8 cellular contexts compared by ENCODE assay signal in the genomic region with DNA sequence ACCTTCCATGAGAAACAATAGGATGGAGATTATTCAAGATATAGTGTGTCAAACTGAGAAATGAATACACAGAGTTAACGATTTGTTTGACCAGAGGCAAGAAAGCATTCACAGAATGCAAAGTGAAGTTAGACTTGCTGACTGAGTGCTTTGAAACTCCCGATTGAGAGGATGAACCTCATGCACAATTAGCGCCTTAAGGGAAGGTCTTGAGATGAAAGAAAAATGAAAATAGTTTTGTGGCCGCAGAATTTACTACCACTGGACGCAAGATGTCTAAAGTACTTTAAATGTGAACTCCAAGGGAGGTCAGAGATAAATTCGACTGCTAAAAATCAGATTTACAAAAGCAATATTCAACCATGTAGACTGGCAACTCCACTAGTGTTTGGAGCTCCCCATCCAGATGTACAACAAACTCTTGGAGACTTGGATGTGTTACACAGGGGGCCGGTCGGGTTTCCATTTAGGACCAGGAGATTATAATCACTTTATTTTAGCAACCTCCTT. TPM values are rescaled to one million over a fixed set of nuclear protein-coding genes. Genes with fewer than 3 reads are reported as not detected.
DNase-seq lines count a peak whose midpoint lies in the region; ATAC-seq and TF ChIP-seq lines count a peak whose summit lies in the region.

No MANE protein-coding gene starts in this region.

- peaks cover 31% of the 10 kb centered on the region for H3K79me2 ChIP-seq in osteoblast (ENCODE audit: insufficient read depth, low read length)

- POLR2A ChIA-PET in CD8-positive, alpha-beta memory T cell (lab: Charles Lee): interaction anchor here (0.8 to 2.6 kb wide), 13 partner anchors 9 to 1700 kb away, joined by 3 to 46 read pairs (median 3); a partner anchor contains a TSS

- no peak for ATAC-seq in effector memory CD8-positive, alpha-beta T cell (replicated peaks)
- ATAC-seq in GM21529 (IDR thresholded peaks at IDR 0.05; ENCODE audit: unreplicated experiment) (no peak), HG02759 (IDR thresholded peaks at IDR 0.05; ENCODE audit: unreplicated experiment) (no peak)

- H3K4me3 Mint-ChIP-seq in CD8-positive, alpha-beta memory T cell: peak overlapping the region; percentile 95 to 99 (median 97)
- peak overlapping the region; percentile 91 to 98 for H3K4me3 Mint-ChIP-seq in effector memory CD8-positive, alpha-beta T cell

- peak overlapping the region; percentile 83 for H3K27ac ChIP-seq in CD8-positive, alpha-beta memory T cell (ENCODE audit: low read depth, low read length)
- H3K27ac ChIP-seq in osteoblast (ENCODE audit: low read depth, low read length): peak overlapping the region; percentile 66

- peak overlapping the region; percentile 97 to 99 (median 98) for H3K27ac Mint-ChIP-seq in CD8-positive, alpha-beta memory T cell
- H3K27ac Mint-ChIP-seq in effector memory CD8-positive, alpha-beta T cell: peak overlapping the region; percentile 99 to 100

- peaks cover 8 to 29% (median 14%) of the 10 kb centered on the region in 3 donors for H3K36me3 Mint-ChIP-seq in CD8-positive, alpha-beta memory T cell
- H3K36me3 Mint-ChIP-seq in effector memory CD8-positive, alpha-beta T cell (ENCODE audit: insufficient read depth): peaks cover 25% of the 10 kb centered on the region

- H3K4me3 ChIP-seq in CD8-positive, alpha-beta memory T cell (ENCODE audit: low read length): peak overlapping the region; percentile 91
- H3K4me3 ChIP-seq in NT2/D1 (ENCODE audit: insufficient read length, low read depth) (peak overlapping the region; percentile 27), osteoblast (ENCODE audit: insufficient read depth, low read length) (peak overlapping the region; percentile 85)

- H3K9me3 Mint-ChIP-seq in CD8-positive, alpha-beta memory T cell: peaks cover 0 to 3% (median 0%) of the 10 kb centered on the region in 5 donors
- H3K9me3 Mint-ChIP-seq in effector memory CD8-positive, alpha-beta T cell: no peaks in the 10 kb centered on the region

- H3K9me3 ChIP-seq in CD8-positive, alpha-beta memory T cell (ENCODE audit: low read length): no peaks in the 10 kb centered on the region
- H3K9me3 ChIP-seq in NT2/D1 (ENCODE audit: insufficient read depth, low read length) (no peaks in the 10 kb centered on the region), osteoblast (ENCODE audit: low read depth, low read length) (no peaks in the 10 kb centered on the region)

- peaks cover 0 to 4% of the 10 kb centered on the region in 2 donors for H3K27me3 Mint-ChIP-seq in CD8-positive, alpha-beta memory T cell
- H3K27me3 Mint-ChIP-seq in effector memory CD8-positive, alpha-beta T cell: no peaks in the 10 kb centered on the region

- peaks cover 27% of the 10 kb centered on the region for H3K4me1 ChIP-seq in CD8-positive, alpha-beta memory T cell (ENCODE audit: insufficient read depth, low read length)
- H3K4me1 ChIP-seq in NT2/D1 (ENCODE audit: insufficient read depth, insufficient read length): no peaks in the 10 kb centered on the region
- H3K4me1 ChIP-seq in osteoblast (ENCODE audit: insufficient read depth, low read length): peaks cover 22% of the 10 kb centered on the region

- H2AFZ ChIP-seq in osteoblast (ENCODE audit: low read length): peak overlapping the region; percentile 97

- H3K9ac ChIP-seq in NT2/D1 (ENCODE audit: insufficient read length, low read depth): peak overlapping the region; percentile 71

- no peaks in the 10 kb centered on the region for H4K20me1 ChIP-seq in osteoblast (ENCODE audit: insufficient read depth, low read length)

- peaks cover 34 to 49% (median 44%) of the 10 kb centered on the region in 3 donors for H3K4me1 Mint-ChIP-seq in CD8-positive, alpha-beta memory T cell
- peaks cover 17 to 22% of the 10 kb centered on the region in 2 donors for H3K4me1 Mint-ChIP-seq in effector memory CD8-positive, alpha-beta T cell (ENCODE audit: low read depth in 2 of 2)

- no peak for DNase-seq in CD8-positive, alpha-beta memory T cell
- DNase-seq in NT2/D1 (ENCODE audit: low read depth, low spot score) (no peak), osteoblast (ENCODE audit: insufficient read length, low spot score, missing footprints) (no peak), NCI-H526 (lab: John Stamatoyannopoulos, UW) (no peak), HPDE6-E6E7 (ENCODE audit: extremely low spot score) (no peak)
- DNase-seq in effector memory CD8-positive, alpha-beta T cell: no peak

- TF ChIP-seq CTCF in osteoblast (IDR thresholded peaks at IDR 0.05; ENCODE audit: extremely low read depth, low read depth, low read length): no peak

- no peaks in the 10 kb centered on the region for H3K27me3 ChIP-seq in CD8-positive, alpha-beta memory T cell (ENCODE audit: insufficient read depth, low read length, poor library complexity, severe bottlenecking)
- no peaks in the 10 kb centered on the region for H3K27me3 ChIP-seq in NT2/D1 (ENCODE audit: insufficient read depth, insufficient read length)
- H3K27me3 ChIP-seq in osteoblast (ENCODE audit: insufficient read depth, low read length): no peaks in the 10 kb centered on the region

- H3K36me3 ChIP-seq in CD8-positive, alpha-beta memory T cell (ENCODE audit: insufficient read depth, low read length): peaks cover 6% of the 10 kb centered on the region
- H3K36me3 ChIP-seq in NT2/D1 (ENCODE audit: insufficient read depth, insufficient read length, low read length): peaks cover 15% of the 10 kb centered on the region
- H3K36me3 ChIP-seq in osteoblast (ENCODE audit: insufficient read depth, low read length): peaks cover 4% of the 10 kb centered on the region

- H3K4me2 ChIP-seq in osteoblast (ENCODE audit: insufficient read depth, low read length): peak overlapping the region; percentile 94

- CTCF ChIA-PET in CD8-positive, alpha-beta memory T cell (lab: Charles Lee): interaction anchor here (0.8 to 1.7 kb wide), 8 partner anchors 10 to 1581 kb away, joined by 3 to 7 read pairs (median 4); a partner anchor contains a TSS

RNA-seq across cellular contexts. Expression of a gene that starts 0.7 kb away (rescaled TPM):
- total RNA-seq in CD8-positive, alpha-beta memory T cell: 10 to 100 TPM; 34.6 to 36.5 TPM
- polyA plus RNA-seq in CD8-positive, alpha-beta memory T cell: 8.4 TPM
- total RNA-seq in osteoblast: 31.1 and 31.8 TPM in 2 replicates

RNA-seq across cellular contexts. Expression of a gene that starts 21.6 kb away (rescaled TPM):
- 10 to 100 TPM; 15.8 to 18.0 TPM for total RNA-seq in CD8-positive, alpha-beta memory T cell
- polyA plus RNA-seq in CD8-positive, alpha-beta memory T cell: 17.0 TPM
- 14.5 and 16.2 TPM in 2 replicates for total RNA-seq in osteoblast

RNA-seq across cellular contexts. Expression of a gene that starts 33.2 kb away (rescaled TPM):
- 100 to 1,000 TPM; 111 to 117 TPM for total RNA-seq in CD8-positive, alpha-beta memory T cell
- polyA plus RNA-seq in CD8-positive, alpha-beta memory T cell: 25.6 TPM
- 36.5 and 39.4 TPM in 2 replicates for total RNA-seq in osteoblast

Comparison
In these comparisons a context has a peak if more than half of its experiments do, and no peak if none do; other contexts are left out.
1. H3K4me3 ChIP-seq: peak in every context shown above with its lines; median percentile 91 in CD8-positive, alpha-beta memory T cell; 85 in osteoblast; 27 in NT2/D1.